Comparison of ENCODE assay signal across 23 cellular contexts in genomic region chr13:113469582-113469981, GRCh38.
"Had no signal": no experiment of that assay in that cellular context is flagged by ENCODE, and none has a peak within 500 bp of the region (broad histone marks: within the 10 kb centered on the region; RNA-seq: fewer than 3 reads in every experiment).

No MANE protein-coding gene starts in this region.

- H3K9me3 ChIP-seq: esophagus squamous epithelium, tibial nerve had no signal

- H3K4me1 Mint-ChIP-seq: activated T-helper 17 cell treated with anti-CD3 and anti-CD28 coated beads, Interleukin-2, amount 50 U/mL, for 72 hours had no signal

- H3K27ac ChIP-seq: esophagus squamous epithelium, parathyroid adenoma, tibial nerve had no signal

- H3K4me3 Mint-ChIP-seq: activated CD8-positive, alpha-beta T cell treated with anti-CD3 and anti-CD28 coated beads for 36 hours; activated naive CD4-positive, alpha-beta T cell treated with anti-CD3 and anti-CD28 coated beads, Interleukin-2, amount 50 U/mL, for 24 hours; activated naive CD8-positive, alpha-beta T cell treated with anti-CD3 and anti-CD28 coated beads, Interleukin-2, amount 50 U/mL, for 24 hours; activated T-cell treated with anti-CD3 and anti-CD28 coated beads, Interleukin-2, amount 50 U/mL, for 4 hours; activated T-helper 17 cell treated with anti-CD3 and anti-CD28 coated beads, Interleukin-2, amount 50 U/mL, for 72 hours; mesothelial cell of epicardium; naive B cell had no signal

- H2AFZ ChIP-seq: parathyroid adenoma had no signal

- H3K4me3 ChIP-seq: esophagus squamous epithelium, tibial nerve had no signal

- H3K27me3 ChIP-seq: esophagus squamous epithelium, tibial nerve had no signal

- H3K27ac Mint-ChIP-seq: activated CD8-positive, alpha-beta T cell treated with anti-CD3 and anti-CD28 coated beads for 36 hours; activated naive CD4-positive, alpha-beta T cell treated with anti-CD3 and anti-CD28 coated beads, Interleukin-2, amount 50 U/mL, for 24 hours; activated naive CD8-positive, alpha-beta T cell treated with anti-CD3 and anti-CD28 coated beads, Interleukin-2, amount 50 U/mL, for 24 hours; mesothelial cell of epicardium had no signal

- H3K9me3 Mint-ChIP-seq: activated CD8-positive, alpha-beta T cell treated with anti-CD3 and anti-CD28 coated beads for 36 hours; activated naive CD4-positive, alpha-beta T cell treated with anti-CD3 and anti-CD28 coated beads, Interleukin-2, amount 50 U/mL, for 24 hours; activated naive CD8-positive, alpha-beta T cell treated with anti-CD3 and anti-CD28 coated beads, Interleukin-2, amount 50 U/mL, for 24 hours; activated T-cell treated with anti-CD3 and anti-CD28 coated beads, Interleukin-2, amount 50 U/mL, for 4 hours; activated T-helper 17 cell treated with anti-CD3 and anti-CD28 coated beads, Interleukin-2, amount 50 U/mL, for 72 hours; mesothelial cell of epicardium; naive B cell had no signal

- H3K9ac ChIP-seq: parathyroid adenoma had no signal

- H3K4me1 ChIP-seq: esophagus squamous epithelium, parathyroid adenoma, tibial nerve had no signal

- H3K27me3 Mint-ChIP-seq: activated CD8-positive, alpha-beta T cell treated with anti-CD3 and anti-CD28 coated beads for 36 hours; activated naive CD4-positive, alpha-beta T cell treated with anti-CD3 and anti-CD28 coated beads, Interleukin-2, amount 50 U/mL, for 24 hours; activated naive CD8-positive, alpha-beta T cell treated with anti-CD3 and anti-CD28 coated beads, Interleukin-2, amount 50 U/mL, for 24 hours; activated T-helper 17 cell treated with anti-CD3 and anti-CD28 coated beads, Interleukin-2, amount 50 U/mL, for 72 hours; naive B cell had no signal

- DNase-seq: activated CD4-positive, alpha-beta T cell treated with anti-CD3 and anti-CD28 coated beads, Interleukin-2, amount 50 U/mL, for 1 hour; activated CD8-positive, alpha-beta T cell treated with anti-CD3 and anti-CD28 coated beads for 36 hours; activated gamma-delta T cell treated with Interleukin-2 at 50 U/mL for 16 hours; activated naive CD8-positive, alpha-beta T cell treated with anti-CD3 and anti-CD28 coated beads, Interleukin-2, amount 50 U/mL, for 24 hours; activated T-cell treated with anti-CD3 and anti-CD28 coated beads, Interleukin-2, amount 50 U/mL, for 4 hours; amygdala; caudate nucleus; esophagus squamous epithelium; foreskin melanocyte; left cardiac atrium; mammary epithelial cell; naive B cell; occipital lobe; right cardiac atrium; stimulated activated CD4-positive, alpha-beta T cell treated with anti-CD3 and anti-CD28 coated beads, Interleukin-15, amount 100 ng/mL, for 24 hours; stimulated activated CD4-positive, alpha-beta T cell treated with anti-CD3 and anti-CD28 coated beads, Interleukin-2, amount 100 ng/mL, for 24 hours; stimulated activated naive CD4-positive, alpha-beta T cell; T-helper 2 cell had no signal
